In genomic region chr17:56880571-56880970, GRCh38 we compare ENCODE assay signal across 19 cellular contexts.
"Had no signal": no experiment of that assay in that cellular context is flagged by ENCODE, and none has a peak within 500 bp of the region (broad histone marks: within the 10 kb centered on the region; RNA-seq: fewer than 3 reads in every experiment).

No MANE protein-coding gene starts in this region.

- DNase-seq: activated CD4-positive, alpha-beta memory T cell treated with anti-CD3 and anti-CD28 coated beads for 36 hours; activated CD4-positive, alpha-beta T cell treated with anti-CD3 and anti-CD28 coated beads for 48 hours; activated CD4-positive, CD25-positive, alpha-beta regulatory T cell; activated naive CD4-positive, alpha-beta T cell treated with Interleukin-2 at 50 U/mL for 16 hours; activated naive CD8-positive, alpha-beta T cell treated with anti-CD3 and anti-CD28 coated beads, Interleukin-2, amount 10 ng/mL, durations not matched to agents 7 days and 5 days; activated T-cell treated with anti-CD3 and anti-CD28 coated beads, Interleukin-2, amount 50 U/mL, for 48 hours; amniotic stem cell; cerebellar nuclear complex; endodermal cell; esophagus squamous epithelium; heart left ventricle; left cardiac atrium; occipital lobe; posterior cingulate gyrus; right lobe of liver; small intestine; stimulated activated CD4-positive, alpha-beta T cell treated with anti-CD3 and anti-CD28 coated beads, Interleukin-2, amount 100 ng/mL, for 24 hours; stimulated activated naive CD8-positive, alpha-beta T cell treated with anti-CD3 and anti-CD28 coated beads, Interleukin-15, amount 100 ng/mL, for 72 hours; T-helper 9 cell had no signal
